Comparison of ENCODE assay signal across 11 cellular contexts in genomic region chr11:66999555-66999954, GRCh38. TPM values are rescaled to one million over a fixed set of nuclear protein-coding genes. Genes with fewer than 3 reads are reported as not detected.
"Had no signal": no experiment of that assay in that cellular context is flagged by ENCODE, and none has a peak within 500 bp of the region (broad histone marks: within the 10 kb centered on the region; RNA-seq: fewer than 3 reads in every experiment).

No MANE protein-coding gene starts in this region.

- H3K4me2 ChIP-seq: GM23338 had no signal

- DNase-seq: GM23248, GOT3, H7, H9, HCEC 1CT, HFFc6 had no signal

- ATAC-seq: GM23338, HCT116 had no signal

- H3K36me3 ChIP-seq: HAP-1 had no signal

- H2AFZ ChIP-seq: GM23248 had no signal

- H3K27ac ChIP-seq: GM23248 had no signal

- FAIRE-seq: H54 had no signal

- H3K9me3 ChIP-seq: HAP-1 had no signal

- H3K4me3 ChIP-seq: GM23248, GM23338, HAP-1 had no signal

- H3K9ac ChIP-seq: GM23248 had no signal

RNA-seq across cellular contexts. Expression of gene SYT12, which starts 23.4 kb away (rescaled TPM):
- total RNA-seq: H4, HFFc6 had no signal

RNA-seq across cellular contexts. Expression of gene C11orf86, which starts 24.5 kb away (rescaled TPM):
- total RNA-seq: GM23248, H4, H9, HFFc6 had no signal
- polyA plus RNA-seq: GM23248 had no signal

RNA-seq across cellular contexts. Expression of gene RHOD, which starts 57.1 kb away (rescaled TPM):
- total RNA-seq: H4 had no signal
